9 cellular contexts compared by ENCODE assay signal in the genomic region with DNA sequence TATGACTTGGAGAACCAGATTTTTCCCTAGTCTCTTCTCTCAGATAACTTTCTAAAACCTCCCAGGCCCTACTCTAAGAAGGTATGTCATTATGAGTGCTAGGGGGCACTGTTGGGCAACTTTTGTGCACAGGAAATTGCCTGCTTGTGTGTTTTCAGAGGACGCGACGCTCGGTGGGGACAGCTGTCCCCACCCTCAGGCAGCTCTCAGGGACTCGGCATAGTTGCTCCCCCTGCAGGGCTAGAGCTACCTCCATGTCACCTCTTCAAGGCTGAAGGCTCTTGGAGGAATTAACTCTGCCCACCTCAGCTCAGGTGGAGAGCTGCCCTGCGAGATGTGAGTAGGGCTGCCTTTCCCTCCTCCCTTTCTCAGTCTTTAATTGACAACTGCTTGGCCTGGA. TPM values are rescaled to one million over a fixed set of nuclear protein-coding genes. Genes with fewer than 3 reads are reported as not detected.
A peak's percentile ranks its signal among the peaks of the same experiment; 100 is the strongest.
DNase-seq lines count a peak whose midpoint lies in the region; ATAC-seq and TF ChIP-seq lines count a peak whose summit lies in the region.
"Had no signal": no experiment of that assay in that cellular context is flagged by ENCODE, and none has a peak within 500 bp of the region (broad histone marks: within the 10 kb centered on the region; RNA-seq: fewer than 3 reads in every experiment).

No MANE protein-coding gene starts in this region.

- DNase-seq in Ammon's horn (ENCODE audit: low spot score): peak; percentile 75
- peak; percentile 72 for DNase-seq in HuH-7.5 (ENCODE audit: low spot score)
- DNase-seq in NOMO-1 treated with DMSO at 0.1 percent for 48 hours (lab: John Stamatoyannopoulos, UW; ENCODE audit: unreplicated experiment): peak; percentile 94
- DNase-seq in activated T-cell treated with anti-CD3 and anti-CD28 coated beads for 1 hour (ENCODE audit: low read depth): peak; percentile 16
- peak; percentile 38 for DNase-seq in fibroblast of villous mesenchyme (ENCODE audit: low read depth)
- DNase-seq in retinal pigment epithelial cell (ENCODE audit: low read depth): no peak
- no peak for DNase-seq in esophagus muscularis mucosa (ENCODE audit: extremely low spot score)

- H3K9me3 ChIP-seq in esophagus muscularis mucosa: no peaks in the 10 kb centered on the region
- H3K9me3 ChIP-seq: neutrophil had no signal

- peaks cover 0 to 83% (median 0%) of the 10 kb centered on the region in 4 donors for H3K27me3 ChIP-seq in esophagus muscularis mucosa

- TF ChIP-seq POLR2A in esophagus muscularis mucosa (IDR thresholded peaks at IDR 0.05; ENCODE audit: low read depth): no peak

- no peak for TF ChIP-seq EP300 in esophagus muscularis mucosa (IDR thresholded peaks at IDR 0.05)

- WGBS in esophagus muscularis mucosa: 60% methylated on average over 2 of the region's 6 CpGs

- peaks cover 0 to 13% (median 11%) of the 10 kb centered on the region in 4 donors for H3K4me1 ChIP-seq in esophagus muscularis mucosa

- H3K36me3 ChIP-seq in esophagus muscularis mucosa: no peaks in the 10 kb centered on the region
- H3K36me3 ChIP-seq: neutrophil had no signal

- intact Hi-C loops in esophagus muscularis mucosa (cut with DNase I): loop anchor here (10.0 kb wide), 1 partner anchor 362 kb away; no protein-coding TSS in a partner anchor

- H3K4me3 ChIP-seq in fibroblast of villous mesenchyme (ENCODE audit: low read depth, low read length) (no peak overlapping the region), retinal pigment epithelial cell (ENCODE audit: low read length) (no peak overlapping the region), esophagus muscularis mucosa (no peak overlapping the region)

- ATAC-seq in GM18861 (IDR thresholded peaks at IDR 0.05; ENCODE audit: unreplicated experiment): peak; percentile 68

- no peak overlapping the region for H3K27ac ChIP-seq in esophagus muscularis mucosa (replicated peaks in 1 of 4)
- H3K27ac ChIP-seq: neutrophil had no signal

- TF ChIP-seq CTCF in fibroblast of villous mesenchyme (IDR thresholded peaks at IDR 0.05; ENCODE audit: insufficient read depth, low read depth, low read length) (peak; percentile 50), retinal pigment epithelial cell (conservative IDR thresholded peaks at IDR 0.05; ENCODE audit: low read depth, low read length) (peak; percentile 69), esophagus muscularis mucosa (IDR thresholded peaks at IDR 0.05) (no peak)

RNA-seq across cellular contexts. Expression of gene TIFAB, which starts 10.2 kb away (rescaled TPM):
- not detected in 2 replicates for total RNA-seq in fibroblast of villous mesenchyme
- not detected for total RNA-seq in esophagus muscularis mucosa

RNA-seq across cellular contexts. Expression of gene DCANP1, which starts 15.2 kb away (rescaled TPM):
- total RNA-seq in fibroblast of villous mesenchyme (not detected in 2 replicates), esophagus muscularis mucosa (under 1 TPM in 1 of 4 donors, not detected in 3; 0.26 TPM)

Comparison
In these comparisons a context has a peak if more than half of its experiments do, and no peak if none do; other contexts are left out.
1. DNase-seq: peak in Ammon's horn (single experiment), HuH-7.5 (single experiment), NOMO-1 treated with DMSO at 0.1 percent for 48 hours (single experiment), activated T-cell treated with anti-CD3 and anti-CD28 coated beads for 1 hour (single experiment) and fibroblast of villous mesenchyme (single experiment); none in retinal pigment epithelial cell (single experiment) and esophagus muscularis mucosa (single experiment).
2. CTCF ChIP-seq: peak in fibroblast of villous mesenchyme (single experiment) and retinal pigment epithelial cell (single experiment); none in esophagus muscularis mucosa (0 of 3).